Comparison of ENCODE assay signal across 1 cellular context in the genomic region with DNA sequence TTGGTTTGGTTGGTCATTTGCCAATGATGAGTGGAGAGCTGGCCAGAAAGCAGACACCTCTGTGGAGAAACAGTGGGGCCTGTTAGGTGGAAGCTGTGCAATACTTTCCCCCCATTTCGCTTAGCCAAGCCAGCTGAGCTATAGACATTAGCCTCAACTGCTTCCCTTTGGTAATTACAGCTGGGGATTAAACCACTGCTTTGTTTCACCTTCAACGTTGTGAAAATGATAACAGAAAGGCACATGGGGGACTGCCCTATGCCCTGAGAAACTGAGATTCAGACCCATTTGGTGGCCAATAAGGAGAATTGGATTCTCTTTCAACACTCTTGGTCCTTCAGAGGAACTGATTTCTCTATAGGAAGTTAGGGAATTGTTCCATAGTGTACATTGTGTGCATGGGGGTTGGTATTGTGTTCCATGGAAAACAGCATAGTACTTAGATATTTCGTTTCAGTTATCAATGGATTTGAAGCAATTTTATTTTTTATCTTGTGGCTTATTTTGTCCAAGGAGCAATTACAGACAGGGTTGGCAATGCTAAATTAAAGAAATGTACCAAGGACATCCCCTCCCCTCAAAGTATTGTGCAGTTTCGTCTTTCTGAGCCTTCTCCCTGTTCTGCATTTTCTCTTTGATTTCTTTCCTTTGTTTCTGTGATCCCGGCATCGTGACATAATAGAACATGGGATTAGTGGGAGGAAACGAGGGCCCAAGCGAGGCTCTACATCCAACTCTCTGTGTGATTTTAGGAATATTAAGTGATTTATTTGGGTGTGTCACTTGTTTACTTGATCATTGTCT.
A peak's percentile ranks its signal among the peaks of the same experiment; 100 is the strongest.
TF ChIP-seq lines count a peak whose summit lies in the region.

No MANE protein-coding gene starts in this region.

TF ChIP-seq in HepG2, 621 proteins besides CTCF, POLR2A, EP300 and RAD21 (continued from another document):
- TF ChIP-seq AGO2 (optimal IDR thresholded peaks at IDR 0.05; ENCODE audit: low read depth, low read length): peak; percentile 74
- no peak for TF ChIP-seq RELA (CRISPR knock-in tag; IDR thresholded peaks at IDR 0.05)
- no peak for TF ChIP-seq MAFG (CRISPR knock-in tag; IDR thresholded peaks at IDR 0.05)
- no peak for TF ChIP-seq ZNF616 (CRISPR knock-in tag; IDR thresholded peaks at IDR 0.05; ENCODE audit: low read depth)
- TF ChIP-seq STAG1 (CRISPR knock-in tag; IDR thresholded peaks at IDR 0.05): no peak
- TF ChIP-seq, protein P1, sequence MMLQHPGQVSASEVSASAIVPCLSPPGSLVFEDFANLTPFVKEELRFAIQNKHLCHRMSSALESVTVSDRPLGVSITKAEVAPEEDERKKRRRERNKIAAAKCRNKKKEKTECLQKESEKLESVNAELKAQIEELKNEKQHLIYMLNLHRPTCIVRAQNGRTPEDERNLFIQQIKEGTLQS (CRISPR knock-in tag; IDR thresholded peaks at IDR 0.05): no peak
- no peak for TF ChIP-seq EHMT2 (IDR thresholded peaks at IDR 0.05; ENCODE audit: borderline replicate concordance, low read depth, low read length)
- TF ChIP-seq MBD4 (IDR thresholded peaks at IDR 0.05; ENCODE audit: borderline replicate concordance, low read length): 0 out of 2 replicates have a peak, but pooled peaks have one; percentile 38
- no peak for TF ChIP-seq JUND (CRISPR knock-in tag; IDR thresholded peaks at IDR 0.05)
- TF ChIP-seq, protein P2, sequence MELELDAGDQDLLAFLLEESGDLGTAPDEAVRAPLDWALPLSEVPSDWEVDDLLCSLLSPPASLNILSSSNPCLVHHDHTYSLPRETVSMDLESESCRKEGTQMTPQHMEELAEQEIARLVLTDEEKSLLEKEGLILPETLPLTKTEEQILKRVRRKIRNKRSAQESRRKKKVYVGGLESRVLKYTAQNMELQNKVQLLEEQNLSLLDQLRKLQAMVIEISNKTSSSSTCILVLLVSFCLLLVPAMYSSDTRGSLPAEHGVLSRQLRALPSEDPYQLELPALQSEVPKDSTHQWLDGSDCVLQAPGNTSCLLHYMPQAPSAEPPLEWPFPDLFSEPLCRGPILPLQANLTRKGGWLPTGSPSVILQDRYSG (CRISPR knock-in tag; IDR thresholded peaks at IDR 0.05): no peak
- TF ChIP-seq ZKSCAN5 (CRISPR knock-in tag; IDR thresholded peaks at IDR 0.05): no peak
- no peak for TF ChIP-seq ZSCAN31 (CRISPR knock-in tag; IDR thresholded peaks at IDR 0.05; ENCODE audit: low read depth)
- TF ChIP-seq TOPORS (CRISPR knock-in tag; IDR thresholded peaks at IDR 0.05): no peak
- TF ChIP-seq TSC22D2 (CRISPR knock-in tag; IDR thresholded peaks at IDR 0.05; ENCODE audit: borderline replicate concordance): no peak
- TF ChIP-seq ZNF549 (CRISPR knock-in tag; IDR thresholded peaks at IDR 0.05): no peak
- no peak for TF ChIP-seq ZFAT (CRISPR knock-in tag; conservative IDR thresholded peaks at IDR 0.05)
- TF ChIP-seq KLF15 (CRISPR knock-in tag; IDR thresholded peaks at IDR 0.05; ENCODE audit: borderline replicate concordance): no peak
- TF ChIP-seq POLR2AphosphoS5 (IDR thresholded peaks at IDR 0.05; ENCODE audit: low read depth, low read length): no peak
- TF ChIP-seq, protein P3, sequence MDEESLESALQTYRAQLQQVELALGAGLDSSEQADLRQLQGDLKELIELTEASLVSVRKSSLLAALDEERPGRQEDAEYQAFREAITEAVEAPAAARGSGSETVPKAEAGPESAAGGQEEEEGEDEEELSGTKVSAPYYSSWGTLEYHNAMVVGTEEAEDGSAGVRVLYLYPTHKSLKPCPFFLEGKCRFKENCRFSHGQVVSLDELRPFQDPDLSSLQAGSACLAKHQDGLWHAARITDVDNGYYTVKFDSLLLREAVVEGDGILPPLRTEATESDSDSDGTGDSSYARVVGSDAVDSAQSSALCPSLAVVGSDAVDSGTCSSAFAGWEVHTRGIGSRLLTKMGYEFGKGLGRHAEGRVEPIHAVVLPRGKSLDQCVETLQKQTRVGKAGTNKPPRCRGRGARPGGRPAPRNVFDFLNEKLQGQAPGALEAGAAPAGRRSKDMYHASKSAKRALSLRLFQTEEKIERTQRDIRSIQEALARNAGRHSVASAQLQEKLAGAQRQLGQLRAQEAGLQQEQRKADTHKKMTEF (CRISPR knock-in tag; IDR thresholded peaks at IDR 0.05): no peak
- no peak for TF ChIP-seq ZFP36 (IDR thresholded peaks at IDR 0.05; ENCODE audit: borderline replicate concordance, low read depth, low read length, partially characterized antibody)
- TF ChIP-seq, protein P4, sequence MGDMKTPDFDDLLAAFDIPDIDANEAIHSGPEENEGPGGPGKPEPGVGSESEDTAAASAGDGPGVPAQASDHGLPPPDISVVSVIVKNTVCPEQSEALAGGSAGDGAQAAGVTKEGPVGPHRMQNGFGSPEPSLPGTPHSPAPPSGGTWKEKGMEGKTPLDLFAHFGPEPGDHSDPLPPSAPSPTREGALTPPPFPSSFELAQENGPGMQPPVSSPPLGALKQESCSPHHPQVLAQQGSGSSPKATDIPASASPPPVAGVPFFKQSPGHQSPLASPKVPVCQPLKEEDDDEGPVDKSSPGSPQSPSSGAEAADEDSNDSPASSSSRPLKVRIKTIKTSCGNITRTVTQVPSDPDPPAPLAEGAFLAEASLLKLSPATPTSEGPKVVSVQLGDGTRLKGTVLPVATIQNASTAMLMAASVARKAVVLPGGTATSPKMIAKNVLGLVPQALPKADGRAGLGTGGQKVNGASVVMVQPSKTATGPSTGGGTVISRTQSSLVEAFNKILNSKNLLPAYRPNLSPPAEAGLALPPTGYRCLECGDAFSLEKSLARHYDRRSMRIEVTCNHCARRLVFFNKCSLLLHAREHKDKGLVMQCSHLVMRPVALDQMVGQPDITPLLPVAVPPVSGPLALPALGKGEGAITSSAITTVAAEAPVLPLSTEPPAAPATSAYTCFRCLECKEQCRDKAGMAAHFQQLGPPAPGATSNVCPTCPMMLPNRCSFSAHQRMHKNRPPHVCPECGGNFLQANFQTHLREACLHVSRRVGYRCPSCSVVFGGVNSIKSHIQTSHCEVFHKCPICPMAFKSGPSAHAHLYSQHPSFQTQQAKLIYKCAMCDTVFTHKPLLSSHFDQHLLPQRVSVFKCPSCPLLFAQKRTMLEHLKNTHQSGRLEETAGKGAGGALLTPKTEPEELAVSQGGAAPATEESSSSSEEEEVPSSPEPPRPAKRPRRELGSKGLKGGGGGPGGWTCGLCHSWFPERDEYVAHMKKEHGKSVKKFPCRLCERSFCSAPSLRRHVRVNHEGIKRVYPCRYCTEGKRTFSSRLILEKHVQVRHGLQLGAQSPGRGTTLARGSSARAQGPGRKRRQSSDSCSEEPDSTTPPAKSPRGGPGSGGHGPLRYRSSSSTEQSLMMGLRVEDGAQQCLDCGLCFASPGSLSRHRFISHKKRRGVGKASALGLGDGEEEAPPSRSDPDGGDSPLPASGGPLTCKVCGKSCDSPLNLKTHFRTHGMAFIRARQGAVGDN (CRISPR knock-in tag; IDR thresholded peaks at IDR 0.05): no peak
- TF ChIP-seq REPIN1 (CRISPR knock-in tag; IDR thresholded peaks at IDR 0.05; ENCODE audit: borderline replicate concordance, low read depth): no peak
- TF ChIP-seq, protein P5, sequence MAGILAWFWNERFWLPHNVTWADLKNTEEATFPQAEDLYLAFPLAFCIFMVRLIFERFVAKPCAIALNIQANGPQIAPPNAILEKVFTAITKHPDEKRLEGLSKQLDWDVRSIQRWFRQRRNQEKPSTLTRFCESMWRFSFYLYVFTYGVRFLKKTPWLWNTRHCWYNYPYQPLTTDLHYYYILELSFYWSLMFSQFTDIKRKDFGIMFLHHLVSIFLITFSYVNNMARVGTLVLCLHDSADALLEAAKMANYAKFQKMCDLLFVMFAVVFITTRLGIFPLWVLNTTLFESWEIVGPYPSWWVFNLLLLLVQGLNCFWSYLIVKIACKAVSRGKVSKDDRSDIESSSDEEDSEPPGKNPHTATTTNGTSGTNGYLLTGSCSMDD (CRISPR knock-in tag; IDR thresholded peaks at IDR 0.05): no peak
TF ChIP-seq in HepG2: peak in this region for 3.
